1 cellular context compared by ENCODE assay signal in the genomic region with DNA sequence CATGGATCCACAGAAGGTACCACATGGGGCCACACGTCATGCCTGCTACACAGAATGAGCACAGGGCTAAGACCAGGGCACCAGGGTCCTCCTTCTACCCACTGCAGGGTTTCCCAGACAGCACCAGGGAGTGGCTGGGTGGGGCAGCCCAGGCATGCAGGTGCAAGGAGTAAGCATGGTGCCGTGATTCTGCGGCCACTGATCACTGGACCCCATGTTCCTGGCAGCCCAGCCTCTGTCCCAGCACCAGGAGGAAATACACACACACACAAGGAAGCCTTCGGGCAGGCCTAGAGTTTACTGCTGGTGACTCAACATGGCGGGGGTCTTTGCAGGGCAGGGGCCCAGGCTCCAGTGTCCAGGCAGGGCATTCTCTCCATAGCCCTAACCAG.
TF ChIP-seq lines count a peak whose summit lies in the region.

No MANE protein-coding gene starts in this region.

TF ChIP-seq in H1, 55 proteins besides CTCF, POLR2A, EP300 and RAD21:
- TF ChIP-seq GABPA (IDR thresholded peaks at IDR 0.05; ENCODE audit: borderline replicate concordance, insufficient read depth, low read length) (no peak), RNF2 (IDR thresholded peaks at IDR 0.05; ENCODE audit: borderline replicate concordance, low read depth, low read length, missing control alignments, poor library complexity, severe bottlenecking) (no peak), RXRA (IDR thresholded peaks at IDR 0.05; ENCODE audit: insufficient read depth, low read depth, low read length) (no peak), TBP (IDR thresholded peaks at IDR 0.05; ENCODE audit: low read depth, low read length) (no peak), TCF12 (IDR thresholded peaks at IDR 0.05; ENCODE audit: low read depth, low read length) (no peak), BACH1 (IDR thresholded peaks at IDR 0.05; ENCODE audit: low read length) (no peak), MAFK (IDR thresholded peaks at IDR 0.05; ENCODE audit: low read depth, low read length) (no peak), PHF8 (conservative IDR thresholded peaks at IDR 0.05; ENCODE audit: low read depth, low read length) (no peak), CBX8 (IDR thresholded peaks at IDR 0.05; ENCODE audit: borderline replicate concordance, low read depth, low read length) (no peak), SIRT6 (IDR thresholded peaks at IDR 0.05; ENCODE audit: low read length) (no peak), SAP30 (IDR thresholded peaks at IDR 0.05; ENCODE audit: insufficient read depth, insufficient replicate concordance, low read length) (no peak), SP2 (IDR thresholded peaks at IDR 0.05; ENCODE audit: low read length) (no peak), CEBPB (IDR thresholded peaks at IDR 0.05; ENCODE audit: low read depth, low read length) (no peak), EZH2 (IDR thresholded peaks at IDR 0.05; ENCODE audit: low read depth, low read length, severe bottlenecking) (no peak), CTBP2 (IDR thresholded peaks at IDR 0.05; ENCODE audit: borderline replicate concordance, insufficient read depth, insufficient read length, low read length) (no peak), SIX5 (IDR thresholded peaks at IDR 0.05; ENCODE audit: low read depth, low read length) (no peak), FOSL1 (IDR thresholded peaks at IDR 0.05; ENCODE audit: insufficient read depth, low read depth, low read length) (no peak)
- TF ChIP-seq, protein P1, sequence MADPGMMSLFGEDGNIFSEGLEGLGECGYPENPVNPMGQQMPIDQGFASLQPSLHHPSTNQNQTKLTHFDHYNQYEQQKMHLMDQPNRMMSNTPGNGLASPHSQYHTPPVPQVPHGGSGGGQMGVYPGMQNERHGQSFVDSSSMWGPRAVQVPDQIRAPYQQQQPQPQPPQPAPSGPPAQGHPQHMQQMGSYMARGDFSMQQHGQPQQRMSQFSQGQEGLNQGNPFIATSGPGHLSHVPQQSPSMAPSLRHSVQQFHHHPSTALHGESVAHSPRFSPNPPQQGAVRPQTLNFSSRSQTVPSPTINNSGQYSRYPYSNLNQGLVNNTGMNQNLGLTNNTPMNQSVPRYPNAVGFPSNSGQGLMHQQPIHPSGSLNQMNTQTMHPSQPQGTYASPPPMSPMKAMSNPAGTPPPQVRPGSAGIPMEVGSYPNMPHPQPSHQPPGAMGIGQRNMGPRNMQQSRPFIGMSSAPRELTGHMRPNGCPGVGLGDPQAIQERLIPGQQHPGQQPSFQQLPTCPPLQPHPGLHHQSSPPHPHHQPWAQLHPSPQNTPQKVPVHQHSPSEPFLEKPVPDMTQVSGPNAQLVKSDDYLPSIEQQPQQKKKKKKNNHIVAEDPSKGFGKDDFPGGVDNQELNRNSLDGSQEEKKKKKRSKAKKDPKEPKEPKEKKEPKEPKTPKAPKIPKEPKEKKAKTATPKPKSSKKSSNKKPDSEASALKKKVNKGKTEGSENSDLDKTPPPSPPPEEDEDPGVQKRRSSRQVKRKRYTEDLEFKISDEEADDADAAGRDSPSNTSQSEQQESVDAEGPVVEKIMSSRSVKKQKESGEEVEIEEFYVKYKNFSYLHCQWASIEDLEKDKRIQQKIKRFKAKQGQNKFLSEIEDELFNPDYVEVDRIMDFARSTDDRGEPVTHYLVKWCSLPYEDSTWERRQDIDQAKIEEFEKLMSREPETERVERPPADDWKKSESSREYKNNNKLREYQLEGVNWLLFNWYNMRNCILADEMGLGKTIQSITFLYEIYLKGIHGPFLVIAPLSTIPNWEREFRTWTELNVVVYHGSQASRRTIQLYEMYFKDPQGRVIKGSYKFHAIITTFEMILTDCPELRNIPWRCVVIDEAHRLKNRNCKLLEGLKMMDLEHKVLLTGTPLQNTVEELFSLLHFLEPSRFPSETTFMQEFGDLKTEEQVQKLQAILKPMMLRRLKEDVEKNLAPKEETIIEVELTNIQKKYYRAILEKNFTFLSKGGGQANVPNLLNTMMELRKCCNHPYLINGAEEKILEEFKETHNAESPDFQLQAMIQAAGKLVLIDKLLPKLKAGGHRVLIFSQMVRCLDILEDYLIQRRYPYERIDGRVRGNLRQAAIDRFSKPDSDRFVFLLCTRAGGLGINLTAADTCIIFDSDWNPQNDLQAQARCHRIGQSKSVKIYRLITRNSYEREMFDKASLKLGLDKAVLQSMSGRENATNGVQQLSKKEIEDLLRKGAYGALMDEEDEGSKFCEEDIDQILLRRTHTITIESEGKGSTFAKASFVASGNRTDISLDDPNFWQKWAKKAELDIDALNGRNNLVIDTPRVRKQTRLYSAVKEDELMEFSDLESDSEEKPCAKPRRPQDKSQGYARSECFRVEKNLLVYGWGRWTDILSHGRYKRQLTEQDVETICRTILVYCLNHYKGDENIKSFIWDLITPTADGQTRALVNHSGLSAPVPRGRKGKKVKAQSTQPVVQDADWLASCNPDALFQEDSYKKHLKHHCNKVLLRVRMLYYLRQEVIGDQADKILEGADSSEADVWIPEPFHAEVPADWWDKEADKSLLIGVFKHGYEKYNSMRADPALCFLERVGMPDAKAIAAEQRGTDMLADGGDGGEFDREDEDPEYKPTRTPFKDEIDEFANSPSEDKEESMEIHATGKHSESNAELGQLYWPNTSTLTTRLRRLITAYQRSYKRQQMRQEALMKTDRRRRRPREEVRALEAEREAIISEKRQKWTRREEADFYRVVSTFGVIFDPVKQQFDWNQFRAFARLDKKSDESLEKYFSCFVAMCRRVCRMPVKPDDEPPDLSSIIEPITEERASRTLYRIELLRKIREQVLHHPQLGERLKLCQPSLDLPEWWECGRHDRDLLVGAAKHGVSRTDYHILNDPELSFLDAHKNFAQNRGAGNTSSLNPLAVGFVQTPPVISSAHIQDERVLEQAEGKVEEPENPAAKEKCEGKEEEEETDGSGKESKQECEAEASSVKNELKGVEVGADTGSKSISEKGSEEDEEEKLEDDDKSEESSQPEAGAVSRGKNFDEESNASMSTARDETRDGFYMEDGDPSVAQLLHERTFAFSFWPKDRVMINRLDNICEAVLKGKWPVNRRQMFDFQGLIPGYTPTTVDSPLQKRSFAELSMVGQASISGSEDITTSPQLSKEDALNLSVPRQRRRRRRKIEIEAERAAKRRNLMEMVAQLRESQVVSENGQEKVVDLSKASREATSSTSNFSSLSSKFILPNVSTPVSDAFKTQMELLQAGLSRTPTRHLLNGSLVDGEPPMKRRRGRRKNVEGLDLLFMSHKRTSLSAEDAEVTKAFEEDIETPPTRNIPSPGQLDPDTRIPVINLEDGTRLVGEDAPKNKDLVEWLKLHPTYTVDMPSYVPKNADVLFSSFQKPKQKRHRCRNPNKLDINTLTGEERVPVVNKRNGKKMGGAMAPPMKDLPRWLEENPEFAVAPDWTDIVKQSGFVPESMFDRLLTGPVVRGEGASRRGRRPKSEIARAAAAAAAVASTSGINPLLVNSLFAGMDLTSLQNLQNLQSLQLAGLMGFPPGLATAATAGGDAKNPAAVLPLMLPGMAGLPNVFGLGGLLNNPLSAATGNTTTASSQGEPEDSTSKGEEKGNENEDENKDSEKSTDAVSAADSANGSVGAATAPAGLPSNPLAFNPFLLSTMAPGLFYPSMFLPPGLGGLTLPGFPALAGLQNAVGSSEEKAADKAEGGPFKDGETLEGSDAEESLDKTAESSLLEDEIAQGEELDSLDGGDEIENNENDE (IDR thresholded peaks at IDR 0.05; ENCODE audit: insufficient replicate concordance, low read length), result no peak
